ENCODE assay signal across 1 cellular context in genomic region chr1:109213824-109214693, GRCh38.
TF ChIP-seq lines count a peak whose summit lies in the region.

A gene with protein sequence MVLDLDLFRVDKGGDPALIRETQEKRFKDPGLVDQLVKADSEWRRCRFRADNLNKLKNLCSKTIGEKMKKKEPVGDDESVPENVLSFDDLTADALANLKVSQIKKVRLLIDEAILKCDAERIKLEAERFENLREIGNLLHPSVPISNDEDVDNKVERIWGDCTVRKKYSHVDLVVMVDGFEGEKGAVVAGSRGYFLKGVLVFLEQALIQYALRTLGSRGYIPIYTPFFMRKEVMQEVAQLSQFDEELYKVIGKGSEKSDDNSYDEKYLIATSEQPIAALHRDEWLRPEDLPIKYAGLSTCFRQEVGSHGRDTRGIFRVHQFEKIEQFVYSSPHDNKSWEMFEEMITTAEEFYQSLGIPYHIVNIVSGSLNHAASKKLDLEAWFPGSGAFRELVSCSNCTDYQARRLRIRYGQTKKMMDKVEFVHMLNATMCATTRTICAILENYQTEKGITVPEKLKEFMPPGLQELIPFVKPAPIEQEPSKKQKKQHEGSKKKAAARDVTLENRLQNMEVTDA (plus strand): TSS chr1:109213918. CDS start chr1:109213993, 75 bp downstream.

TF ChIP-seq in HepG2, 621 proteins besides CTCF, POLR2A, EP300 and RAD21 (continued from another document and continues in another):
- TF ChIP-seq, protein P1, sequence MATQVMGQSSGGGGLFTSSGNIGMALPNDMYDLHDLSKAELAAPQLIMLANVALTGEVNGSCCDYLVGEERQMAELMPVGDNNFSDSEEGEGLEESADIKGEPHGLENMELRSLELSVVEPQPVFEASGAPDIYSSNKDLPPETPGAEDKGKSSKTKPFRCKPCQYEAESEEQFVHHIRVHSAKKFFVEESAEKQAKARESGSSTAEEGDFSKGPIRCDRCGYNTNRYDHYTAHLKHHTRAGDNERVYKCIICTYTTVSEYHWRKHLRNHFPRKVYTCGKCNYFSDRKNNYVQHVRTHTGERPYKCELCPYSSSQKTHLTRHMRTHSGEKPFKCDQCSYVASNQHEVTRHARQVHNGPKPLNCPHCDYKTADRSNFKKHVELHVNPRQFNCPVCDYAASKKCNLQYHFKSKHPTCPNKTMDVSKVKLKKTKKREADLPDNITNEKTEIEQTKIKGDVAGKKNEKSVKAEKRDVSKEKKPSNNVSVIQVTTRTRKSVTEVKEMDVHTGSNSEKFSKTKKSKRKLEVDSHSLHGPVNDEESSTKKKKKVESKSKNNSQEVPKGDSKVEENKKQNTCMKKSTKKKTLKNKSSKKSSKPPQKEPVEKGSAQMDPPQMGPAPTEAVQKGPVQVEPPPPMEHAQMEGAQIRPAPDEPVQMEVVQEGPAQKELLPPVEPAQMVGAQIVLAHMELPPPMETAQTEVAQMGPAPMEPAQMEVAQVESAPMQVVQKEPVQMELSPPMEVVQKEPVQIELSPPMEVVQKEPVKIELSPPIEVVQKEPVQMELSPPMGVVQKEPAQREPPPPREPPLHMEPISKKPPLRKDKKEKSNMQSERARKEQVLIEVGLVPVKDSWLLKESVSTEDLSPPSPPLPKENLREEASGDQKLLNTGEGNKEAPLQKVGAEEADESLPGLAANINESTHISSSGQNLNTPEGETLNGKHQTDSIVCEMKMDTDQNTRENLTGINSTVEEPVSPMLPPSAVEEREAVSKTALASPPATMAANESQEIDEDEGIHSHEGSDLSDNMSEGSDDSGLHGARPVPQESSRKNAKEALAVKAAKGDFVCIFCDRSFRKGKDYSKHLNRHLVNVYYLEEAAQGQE (IDR thresholded peaks at IDR 0.05; ENCODE audit: borderline replicate concordance in 1 of 2, low read depth in 1 of 2, low read length in 2 of 2), result no peak
- TF ChIP-seq U2AF2 (IDR thresholded peaks at IDR 0.05; ENCODE audit: low read depth, low read length) (0 out of 2 replicates have a peak, but pooled peaks have one; percentile 29), HES4 (CRISPR knock-in tag; IDR thresholded peaks at IDR 0.05; ENCODE audit: borderline replicate concordance) (0 out of 2 replicates have a peak, but pooled peaks have one; percentile 10), SIX4 (CRISPR knock-in tag; IDR thresholded peaks at IDR 0.05) (no peak), ZNF670 (CRISPR knock-in tag; IDR thresholded peaks at IDR 0.05; ENCODE audit: borderline replicate concordance) (no peak), HCFC1 (IDR thresholded peaks at IDR 0.05; ENCODE audit: low read depth, low read length) (no peak), DMAP1 (CRISPR knock-in tag; IDR thresholded peaks at IDR 0.05) (peak; percentile 56; the same call in 1 of the 2 replicates), TAF1 (CRISPR knock-in tag; IDR thresholded peaks at IDR 0.05) (peak; percentile 77), ZNF768 (CRISPR knock-in tag; IDR thresholded peaks at IDR 0.05) (0 out of 2 replicates have a peak, but pooled peaks have one; percentile 19), ZNF850 (CRISPR knock-in tag; conservative IDR thresholded peaks at IDR 0.05) (no peak), ZNF563 (CRISPR knock-in tag; IDR thresholded peaks at IDR 0.05) (peak; percentile 76), FOXM1 (CRISPR knock-in tag; IDR thresholded peaks at IDR 0.05) (no peak), ZBTB43 (CRISPR knock-in tag; conservative IDR thresholded peaks at IDR 0.05) (no peak), FOXK1 (CRISPR knock-in tag; IDR thresholded peaks at IDR 0.05; ENCODE audit: borderline replicate concordance, low read depth) (peak; percentile 16; the same call in 1 of the 2 replicates), TGIF2 (CRISPR knock-in tag; IDR thresholded peaks at IDR 0.05) (peak; percentile 95), MNT (IDR thresholded peaks at IDR 0.05) (no peak), KAT8 (CRISPR knock-in tag; IDR thresholded peaks at IDR 0.05) (peak; percentile 44; the same call in 1 of the 2 replicates), ZNF749 (CRISPR knock-in tag; IDR thresholded peaks at IDR 0.05; ENCODE audit: borderline replicate concordance) (no peak), ZFX (CRISPR knock-in tag; IDR thresholded peaks at IDR 0.05; ENCODE audit: low read depth) (peak; percentile 52; the same call in 1 of the 2 replicates), ELF3 (CRISPR knock-in tag; IDR thresholded peaks at IDR 0.05) (peak; percentile 23; the same call in 1 of the 2 replicates), POGZ (CRISPR knock-in tag; IDR thresholded peaks at IDR 0.05) (peak; percentile 38), SIX1 (CRISPR knock-in tag; IDR thresholded peaks at IDR 0.05; ENCODE audit: borderline replicate concordance) (no peak), NFE2L1 (CRISPR knock-in tag; IDR thresholded peaks at IDR 0.05; ENCODE audit: borderline replicate concordance) (no peak), ZNF709 (CRISPR knock-in tag; IDR thresholded peaks at IDR 0.05) (no peak), NFKBIZ (CRISPR knock-in tag; IDR thresholded peaks at IDR 0.05) (no peak; the same call in 1 of the 2 replicates), NR0B2 (CRISPR knock-in tag; IDR thresholded peaks at IDR 0.05) (0 out of 2 replicates have a peak, but pooled peaks have one; percentile 43), MTA1 (CRISPR knock-in tag; IDR thresholded peaks at IDR 0.05; ENCODE audit: borderline replicate concordance) (peak; percentile 38; the same call in 1 of the 2 replicates), AGO2 (optimal IDR thresholded peaks at IDR 0.05; ENCODE audit: low read depth, low read length) (peak; percentile 49), ZNF333 (CRISPR knock-in tag; IDR thresholded peaks at IDR 0.05; ENCODE audit: borderline replicate concordance) (no peak), BORCS8-MEF2B (CRISPR knock-in tag; IDR thresholded peaks at IDR 0.05) (peak; percentile 75; the same call in 1 of the 2 replicates), ZBTB26 (CRISPR knock-in tag; IDR thresholded peaks at IDR 0.05; ENCODE audit: borderline replicate concordance) (no peak), PCBP1 (IDR thresholded peaks at IDR 0.05; ENCODE audit: borderline replicate concordance, low read depth, low read length) (no peak), ZFP90 (CRISPR knock-in tag; IDR thresholded peaks at IDR 0.05; ENCODE audit: borderline replicate concordance) (peak; percentile 67; the same call in 1 of the 2 replicates), ZNF672 (CRISPR knock-in tag; IDR thresholded peaks at IDR 0.05) (no peak), ZNF703 (CRISPR knock-in tag; IDR thresholded peaks at IDR 0.05; ENCODE audit: borderline replicate concordance) (no peak), ZNF331 (CRISPR knock-in tag; IDR thresholded peaks at IDR 0.05) (peak; percentile 13; the same call in 1 of the 2 replicates), ZNF501 (CRISPR knock-in tag; IDR thresholded peaks at IDR 0.05) (peak; percentile 81), SP1 (IDR thresholded peaks at IDR 0.05) (no peak), SP1 (CRISPR knock-in tag; IDR thresholded peaks at IDR 0.05) (peak; percentile 65; the same call in 1 of the 2 replicates), ZNF782 (CRISPR knock-in tag; IDR thresholded peaks at IDR 0.05; ENCODE audit: borderline replicate concordance) (no peak), HNRNPLL (IDR thresholded peaks at IDR 0.05; ENCODE audit: low read depth, low read length, poor library complexity, severe bottlenecking) (peak; percentile 86), ZNF790 (CRISPR knock-in tag; IDR thresholded peaks at IDR 0.05; ENCODE audit: borderline replicate concordance) (no peak), CHD2 (IDR thresholded peaks at IDR 0.05; ENCODE audit: low read depth, low read length) (no peak), ZNF879 (CRISPR knock-in tag; IDR thresholded peaks at IDR 0.05) (0 out of 2 replicates have a peak, but pooled peaks have one; percentile 63), POLR2G (IDR thresholded peaks at IDR 0.05; ENCODE audit: low read depth, low read length) (peak; percentile 86), ZNF260 (CRISPR knock-in tag; IDR thresholded peaks at IDR 0.05; ENCODE audit: borderline replicate concordance, low read depth) (no peak), ZNF3 (CRISPR knock-in tag; IDR thresholded peaks at IDR 0.05) (no peak), MED13 (CRISPR knock-in tag; IDR thresholded peaks at IDR 0.05) (no peak), MTF1 (CRISPR knock-in tag; IDR thresholded peaks at IDR 0.05) (no peak), SP4 (CRISPR knock-in tag; IDR thresholded peaks at IDR 0.05) (peak; percentile 66), ELF1 (CRISPR knock-in tag; IDR thresholded peaks at IDR 0.05) (peak; percentile 73), KDM3A (CRISPR knock-in tag; IDR thresholded peaks at IDR 0.05; ENCODE audit: low read depth) (peak; percentile 12; the same call in 1 of the 2 replicates), ZNF609 (CRISPR knock-in tag; IDR thresholded peaks at IDR 0.05; ENCODE audit: borderline replicate concordance) (no peak), SP2 (CRISPR knock-in tag; IDR thresholded peaks at IDR 0.05) (no peak), ZNF614 (CRISPR knock-in tag; IDR thresholded peaks at IDR 0.05; ENCODE audit: borderline replicate concordance) (0 out of 2 replicates have a peak, but pooled peaks have one; percentile 6), KDM5A (IDR thresholded peaks at IDR 0.05; ENCODE audit: borderline replicate concordance, low read length) (no peak)
- TF ChIP-seq, protein P2, sequence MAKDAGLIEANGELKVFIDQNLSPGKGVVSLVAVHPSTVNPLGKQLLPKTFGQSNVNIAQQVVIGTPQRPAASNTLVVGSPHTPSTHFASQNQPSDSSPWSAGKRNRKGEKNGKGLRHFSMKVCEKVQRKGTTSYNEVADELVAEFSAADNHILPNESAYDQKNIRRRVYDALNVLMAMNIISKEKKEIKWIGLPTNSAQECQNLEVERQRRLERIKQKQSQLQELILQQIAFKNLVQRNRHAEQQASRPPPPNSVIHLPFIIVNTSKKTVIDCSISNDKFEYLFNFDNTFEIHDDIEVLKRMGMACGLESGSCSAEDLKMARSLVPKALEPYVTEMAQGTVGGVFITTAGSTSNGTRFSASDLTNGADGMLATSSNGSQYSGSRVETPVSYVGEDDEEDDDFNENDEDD (CRISPR knock-in tag; IDR thresholded peaks at IDR 0.05; ENCODE audit: borderline replicate concordance), result no peak
